Comparison of ENCODE assay signal across 10 cellular contexts in genomic region chr20:35344354-35344837, GRCh38. TPM values are rescaled to one million over a fixed set of nuclear protein-coding genes. Genes with fewer than 3 reads are reported as not detected.
DNase-seq lines count a peak whose midpoint lies in the region; TF ChIP-seq lines count a peak whose summit lies in the region.
"Had no signal": no experiment of that assay in that cellular context is flagged by ENCODE, and none has a peak within 500 bp of the region (broad histone marks: within the 10 kb centered on the region; RNA-seq: fewer than 3 reads in every experiment).

No MANE protein-coding gene starts in this region.

- peaks cover 17% of the 10 kb centered on the region for H3K36me3 ChIP-seq in A673 (ENCODE audit: insufficient read depth, low read length, poor library complexity, severe bottlenecking)

- peaks cover 11% of the 10 kb centered on the region for H3K4me1 Mint-ChIP-seq in CD14-positive monocyte

- H3K36me3 Mint-ChIP-seq in CD14-positive monocyte, result peaks cover 58 to 70% of the 10 kb centered on the region in 2 donors

- peaks cover 0 to 2% (median 1%) of the 10 kb centered on the region in 3 donors for H3K27me3 Mint-ChIP-seq in CD14-positive monocyte (ENCODE audit: low read depth in 3 of 3)
- H3K27me3 Mint-ChIP-seq: progenitor cell of endocrine pancreas had no signal

- DNase-seq in Daoy (ENCODE audit: low read depth), result peak; percentile 79
- peak; percentile 68 for DNase-seq in NCI-H345 (lab: John Stamatoyannopoulos, UW)
- peak; percentile 96 for DNase-seq in choroid plexus epithelial cell (ENCODE audit: low read depth)
- peak; percentile 67 for DNase-seq in mucosa of gallbladder (ENCODE audit: low spot score)
- DNase-seq in NCI-H1930 (lab: John Stamatoyannopoulos, UW), result no peak
- DNase-seq in A673 (ENCODE audit: low spot score), result no peak
- no peak for DNase-seq in activated naive CD4-positive, alpha-beta T cell (lab: John Stamatoyannopoulos, UW)
- no peak for DNase-seq in CD14-positive monocyte (ENCODE audit: low spot score)
- DNase-seq: NCI-H1105 treated with DMSO at 0.1 percent for 48 hours had no signal

- H3K4me3 ChIP-seq in choroid plexus epithelial cell (ENCODE audit: low read depth, low read length) (no peak overlapping the region), A673 (ENCODE audit: low read depth, low read length, poor library complexity, severe bottlenecking) (no peak overlapping the region)

- no peak overlapping the region for H3K27ac ChIP-seq in A673 (ENCODE audit: low read depth, low read length, poor library complexity, severe bottlenecking)

- H3K4me1 ChIP-seq in A673 (ENCODE audit: insufficient read depth, low read length, poor library complexity, severe bottlenecking), result no peaks in the 10 kb centered on the region

- intact Hi-C loops in A673 (cut with micrococcal nuclease; ENCODE audit: unreplicated experiment) (no loop called here), CD14-positive monocyte (cut with micrococcal nuclease) (no loop called here)

- H3K9me3 ChIP-seq in A673 (ENCODE audit: low read depth, low read length, poor library complexity, severe bottlenecking), result no peaks in the 10 kb centered on the region

- POLR2A ChIA-PET in A673 (lab: Charles Lee; ENCODE audit: low non-redundant PET), result no interaction called here

- peaks cover 4 to 7% (median 5%) of the 10 kb centered on the region in 7 donors for H3K9me3 Mint-ChIP-seq in CD14-positive monocyte

- no peak overlapping the region for H3K4me3 Mint-ChIP-seq in CD14-positive monocyte

- CTCF ChIA-PET in A673 (lab: Charles Lee), result no interaction called here

- no peak for TF ChIP-seq CTCF in choroid plexus epithelial cell (conservative IDR thresholded peaks at IDR 0.05; ENCODE audit: low read depth, low read length)
- TF ChIP-seq CTCF in A673 (conservative IDR thresholded peaks at IDR 0.05; ENCODE audit: low read depth, low read length), result no peak
- no peak for TF ChIP-seq CTCF in CD14-positive monocyte (IDR thresholded peaks at IDR 0.05)

- no peaks in the 10 kb centered on the region for H3K27me3 ChIP-seq in A673 (replicated peaks; ENCODE audit: insufficient read depth, low read depth, low read length, poor library complexity)

- no TSS peak for BruUV-seq in A673 (replicated peaks; lab: Mats Ljungman, UMichigan)

- peak overlapping the region in 2 of 7 donors; percentile 28 to 69 for H3K27ac Mint-ChIP-seq in CD14-positive monocyte
- H3K27ac Mint-ChIP-seq: progenitor cell of endocrine pancreas had no signal

RNA-seq across cellular contexts. Expression of gene FAM83C, which starts 52.2 kb away (rescaled TPM):
- total RNA-seq in Daoy (2014; rRNA removed; shearing (Covaris generic)), result not detected in 2 replicates
- not detected for total RNA-seq in mucosa of gallbladder
- not detected in 2 replicates for total RNA-seq in A673 (2021)
- polyA plus RNA-seq in CD14-positive monocyte, result not detected
- total RNA-seq: progenitor cell of endocrine pancreas had no signal

RNA-seq across cellular contexts. Expression of gene EIF6, which starts 59.8 kb away (rescaled TPM):
- 316 and 384 TPM in 2 replicates for total RNA-seq in Daoy (2014; rRNA removed; shearing (Covaris generic))
- total RNA-seq in mucosa of gallbladder, result 98.5 TPM
- 172 and 180 TPM in 2 replicates for total RNA-seq in A673 (2021)
- polyA plus RNA-seq in CD14-positive monocyte, result 100 to 1,000 TPM; 190 to 222 TPM

Comparison
In these comparisons a context has a peak if more than half of its experiments do, and no peak if none do; other contexts are left out.
1. DNase-seq: peak in Daoy (single experiment), NCI-H345 (single experiment), choroid plexus epithelial cell (single experiment) and mucosa of gallbladder (single experiment); none in NCI-H1930 (0 of 2), A673 (single experiment), activated naive CD4-positive, alpha-beta T cell (0 of 4) and CD14-positive monocyte (single experiment).